ENCODE assay signal across 28 cellular contexts in the genomic region with DNA sequence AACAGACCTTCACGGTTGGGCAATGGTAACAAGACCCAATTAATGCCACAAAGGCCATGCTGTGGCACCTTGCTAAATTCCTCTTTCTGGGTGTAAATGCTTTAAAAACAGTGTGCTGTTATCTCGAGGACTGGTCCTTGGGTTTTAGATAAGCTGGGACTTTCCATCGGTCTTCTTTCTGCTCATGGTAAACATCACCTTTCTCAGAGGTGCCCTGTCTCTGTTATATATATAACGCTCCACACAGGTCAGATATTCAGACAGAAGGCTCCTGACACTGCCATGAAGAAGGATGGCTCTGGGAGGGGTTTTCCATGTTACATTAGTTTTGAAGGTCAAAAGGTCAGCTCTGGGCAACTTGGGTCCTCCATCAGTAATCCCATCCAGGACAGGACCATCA.
"Had no signal": no experiment of that assay in that cellular context is flagged by ENCODE, and none has a peak within 500 bp of the region (broad histone marks: within the 10 kb centered on the region; RNA-seq: fewer than 3 reads in every experiment).

No MANE protein-coding gene starts in this region.

- FAIRE-seq: astrocyte had no signal

- DNase-seq: activated CD4-positive, alpha-beta memory T cell treated with anti-CD3 and anti-CD28 coated beads, Interleukin-2, amount 10 ng/mL, durations not matched to agents 7 days and 5 days; activated CD4-positive, alpha-beta T cell treated with anti-CD3 and anti-CD28 coated beads for 1 hour; activated CD4-positive, alpha-beta T cell treated with anti-CD3 and anti-CD28 coated beads for 4 hours; activated CD4-positive, alpha-beta T cell treated with anti-CD3 and anti-CD28 coated beads, Interleukin-2, amount 10 ng/mL, durations not matched to agents 7 days and 5 days; activated CD4-positive, alpha-beta T cell treated with anti-CD3 and anti-CD28 coated beads, Interleukin-2, amount 50 U/mL, for 4 hours; activated CD8-positive, alpha-beta memory T cell treated with anti-CD3 and anti-CD28 coated beads, Interleukin-2, amount 50 U/mL, for 48 hours; activated gamma-delta T cell; activated naive CD4-positive, alpha-beta T cell treated with anti-CD3 and anti-CD28 coated beads, Interleukin-2, amount 50 U/mL, for 16 hours; activated naive CD4-positive, alpha-beta T cell treated with Interleukin-2 at 50 U/mL for 16 hours; activated T-cell treated with anti-CD3 and anti-CD28 coated beads for 4 hours; activated T-cell treated with anti-CD3 and anti-CD28 coated beads, Interleukin-2, amount 50 U/mL, for 24 hours; activated T-cell treated with anti-CD3 and anti-CD28 coated beads, Interleukin-2, amount 50 U/mL, for 72 hours; amniotic stem cell; anterior cingulate cortex; brain microvascular endothelial cell; dorsolateral prefrontal cortex; effector memory CD4-positive, alpha-beta T cell; endodermal cell; foreskin keratinocyte; gastrocnemius medialis; glutamatergic neuron; heart left ventricle; T-helper 1 cell; T-helper 2 cell had no signal

- H3K9me3 ChIP-seq: gastrocnemius medialis, heart left ventricle had no signal

- H3K27me3 ChIP-seq: brain microvascular endothelial cell, dorsolateral prefrontal cortex, foreskin keratinocyte, gastrocnemius medialis, heart left ventricle had no signal

- H3K36me3 ChIP-seq: brain microvascular endothelial cell, gastrocnemius medialis, heart left ventricle had no signal

- H3K4me1 ChIP-seq: foreskin keratinocyte had no signal

- H3K27ac ChIP-seq: brain microvascular endothelial cell, coronary artery, dorsolateral prefrontal cortex, foreskin keratinocyte, gastrocnemius medialis, heart left ventricle had no signal

- ATAC-seq: activated T-cell treated with anti-CD3 and anti-CD28 coated beads, Interleukin-2, amount 50 U/mL, for 72 hours; esophagus mucosa; foreskin keratinocyte; gastrocnemius medialis; heart left ventricle; WTC11 had no signal

- H3K4me3 ChIP-seq: coronary artery, dorsolateral prefrontal cortex, gastrocnemius medialis, heart left ventricle had no signal
